ENCODE assay signal across 31 cellular contexts in genomic region chr4:141126769-141127168, GRCh38. TPM values are rescaled to one million over a fixed set of nuclear protein-coding genes. Genes with fewer than 3 reads are reported as not detected.
DNase-seq lines count a peak whose midpoint lies in the region; ATAC-seq, FAIRE-seq and TF ChIP-seq lines count a peak whose summit lies in the region.
"Had no signal": no experiment of that assay in that cellular context is flagged by ENCODE, and none has a peak within 500 bp of the region (broad histone marks: within the 10 kb centered on the region; RNA-seq: fewer than 3 reads in every experiment).

No MANE protein-coding gene starts in this region.

- WGBS in SK-N-SH (ENCODE audit: low lambda C conversion rate): 74% methylated on average over 4 of the region's 4 CpGs
- WGBS in GM12878 (ENCODE audit: insufficient coverage, insufficient replicate concordance, low lambda C conversion rate, missing lambda C conversion rate): 21% methylated on average over 4 of the region's 4 CpGs
- WGBS in mesendoderm (ENCODE audit: extremely low coverage, insufficient coverage, low lambda C conversion rate): no CpG with 5 or more reads among the region's 4 CpGs

- CTCF ChIA-PET in SK-N-SH (lab: Yijun Ruan, JAX): interaction anchor here (1.2 kb wide), 1 partner anchor 222 kb away, joined by 4 read pairs; no protein-coding TSS in a partner anchor
- CTCF ChIA-PET in GM12878 (lab: Yijun Ruan, JAX): interaction anchor here (0.9 kb wide), 1 partner anchor 18 kb away, joined by 3 read pairs; no protein-coding TSS in a partner anchor

- no peaks in the 10 kb centered on the region for H3K9me2 ChIP-seq in SK-N-SH

- RAD21 ChIA-PET in GM12878 (lab: Charles Lee; ENCODE audit: unreplicated experiment): interaction anchor here (1.1 to 1.5 kb wide), 2 partner anchors 243 to 269 kb away, joined by 3 read pairs; no protein-coding TSS in a partner anchor

- H2AK5ac ChIP-seq in mesendoderm (ENCODE audit: low read length): no peak overlapping the region

- POLR2A ChIA-PET in SK-N-SH (lab: Yijun Ruan, JAX) (no interaction called here), GM12878 (lab: Charles Lee) (no interaction called here)

- no peak for TF ChIP-seq POLR2A in GM12878 (IDR thresholded peaks at IDR 0.05; ENCODE audit: low read depth, low read length)

- TF ChIP-seq EP300 in SK-N-SH (IDR thresholded peaks at IDR 0.05; ENCODE audit: borderline replicate concordance in 1 of 2, low read depth in 1 of 2, low read length in 1 of 2): no peak
- no peak for TF ChIP-seq EP300 in GM12878 (IDR thresholded peaks at IDR 0.05; ENCODE audit: borderline replicate concordance in 1 of 2, control insufficient read depth in 1 of 2, low read depth in 2 of 2, low read length in 2 of 2)

- no peak for ATAC-seq in SK-N-SH treated with all-trans-retinoic acid at 6 μM for 48 hours
- no peak for ATAC-seq in GM12878
- ATAC-seq: effector memory CD8-positive, alpha-beta T cell; gastrocnemius medialis; lower lobe of right lung; mucosa of descending colon; stimulated activated naive B cell treated with anti-CD40 and anti-IgM and Interleukin-4, amounts not matched to agents 10 μg/mL and 1 μg/mL and 100 μg/mL, for 72 hours had no signal

- H4K8ac ChIP-seq in mesendoderm (ENCODE audit: low read depth, low read length): no peak overlapping the region

- H2AFZ ChIP-seq in SK-N-SH (ENCODE audit: low read depth) (no peak overlapping the region), GM12878 (ENCODE audit: control insufficient read depth, low read depth, low read length) (no peak overlapping the region)

- peaks cover 4% of the 10 kb centered on the region for H3F3A ChIP-seq in SK-N-SH (replicated peaks; ENCODE audit: insufficient read depth)

- H3K27ac ChIP-seq in SK-N-SH (ENCODE audit: low read depth in 2 of 2, low read length in 1 of 2) (no peak overlapping the region), GM12878 (ENCODE audit: control insufficient read depth, insufficient read depth) (no peak overlapping the region), mesendoderm (ENCODE audit: low read depth, low read length) (no peak overlapping the region)
- H3K27ac ChIP-seq: colonic mucosa, gastrocnemius medialis, lower lobe of right lung, ovary, suprapubic skin had no signal

- no peak overlapping the region for H3K4me3 ChIP-seq in SK-N-SH (ENCODE audit: low read depth in 2 of 2, low read length in 1 of 2)
- H3K4me3 ChIP-seq in GM12878: no peak overlapping the region
- H3K4me3 ChIP-seq in mesendoderm (ENCODE audit: low read length): no peak overlapping the region
- H3K4me3 ChIP-seq: colonic mucosa, gastrocnemius medialis, lower lobe of right lung, mucosa of descending colon, ovary, right atrium auricular region, suprapubic skin had no signal

- peaks cover 53% of the 10 kb centered on the region for H4K20me1 ChIP-seq in SK-N-SH (ENCODE audit: insufficient read depth)
- H4K20me1 ChIP-seq in GM12878 (ENCODE audit: control insufficient read depth, insufficient read depth): no peaks in the 10 kb centered on the region

- H2BK5ac ChIP-seq in mesendoderm (ENCODE audit: low read length): no peak overlapping the region

- no TSS peak for BruUV-seq in GM12878 (replicated peaks; lab: Mats Ljungman, UMichigan)

- FAIRE-seq in GM12878 (lab: Jason Lieb, UNC): no peak
- FAIRE-seq: bronchial epithelial cell, islet of Langerhans had no signal

- intact Hi-C loops in GM12878 (cut with micrococcal nuclease; ENCODE audit: unreplicated experiment) (no loop called here), head of caudate nucleus (cut with DNase I) (no loop called here)

- H3K4me1 ChIP-seq in SK-N-SH (ENCODE audit: control insufficient read depth in 1 of 2, insufficient read depth in 2 of 2, low read depth in 1 of 2, low read length in 1 of 2) (peaks cover 19 to 32% of the 10 kb centered on the region in 2 experiments; a peak in 3 of 4 replicates), GM12878 (ENCODE audit: control insufficient read depth, insufficient read depth, low read length) (no peaks in the 10 kb centered on the region), mesendoderm (ENCODE audit: control insufficient read depth, low read depth, low read length) (peaks cover 2% of the 10 kb centered on the region)
- H3K4me1 ChIP-seq: colonic mucosa had no signal

- SMC1A ChIA-PET in GM12878 (lab: Charles Lee; ENCODE audit: uncharacterized antibody, unreplicated experiment): no interaction called here

- H3K9ac ChIP-seq in SK-N-SH (no peak overlapping the region), GM12878 (ENCODE audit: control insufficient read depth, insufficient read depth, low read length) (no peak overlapping the region), mesendoderm (ENCODE audit: low read length) (no peak overlapping the region)

- no peaks in the 10 kb centered on the region for H3K27me3 ChIP-seq in SK-N-SH (ENCODE audit: insufficient read depth)
- H3K27me3 ChIP-seq in GM12878 (replicated peaks in 1 of 2; ENCODE audit: control insufficient read depth in 2 of 2, insufficient read depth in 2 of 2, low read length in 1 of 2): peaks cover 2 to 7% of the 10 kb centered on the region in 2 experiments
- H3K27me3 ChIP-seq in mesendoderm (ENCODE audit: insufficient read depth, low read length, poor library complexity): no peaks in the 10 kb centered on the region
- H3K27me3 ChIP-seq: colonic mucosa, gastrocnemius medialis, ovary, right atrium auricular region, suprapubic skin had no signal

- no peaks in the 10 kb centered on the region for H3K79me1 ChIP-seq in mesendoderm (ENCODE audit: low read length)

- TF ChIP-seq RAD21 in SK-N-SH (IDR thresholded peaks at IDR 0.05; ENCODE audit: low read length) (no peak), GM12878 (IDR thresholded peaks at IDR 0.05; ENCODE audit: insufficient read depth, low read depth, low read length) (no peak)

- H4K5ac ChIP-seq in mesendoderm (ENCODE audit: low read length): no peak overlapping the region

- in situ Hi-C loops in GM12878 (cut with MboI): loop anchor here (5.0 kb wide), 1 partner anchor 264 kb away; no protein-coding TSS in a partner anchor

- H3K23ac ChIP-seq in mesendoderm (ENCODE audit: low read length): no peak overlapping the region

- no peaks in the 10 kb centered on the region for H3K9me3 ChIP-seq in SK-N-SH
- no peaks in the 10 kb centered on the region for H3K9me3 ChIP-seq in GM12878 (replicated peaks; ENCODE audit: control insufficient read depth, insufficient read depth, low read length)
- H3K9me3 ChIP-seq: colonic mucosa, gastrocnemius medialis, lower lobe of right lung, mucosa of descending colon, ovary, right atrium auricular region, suprapubic skin had no signal

- H3K36me3 ChIP-seq in SK-N-SH (replicated peaks in 1 of 2; ENCODE audit: control insufficient read depth in 1 of 2, insufficient read depth in 2 of 2, low read length in 1 of 2) (no peaks in the 10 kb centered on the region), GM12878 (ENCODE audit: control insufficient read depth in 2 of 2, insufficient read depth in 2 of 2, low read length in 1 of 2) (no peaks in the 10 kb centered on the region), mesendoderm (ENCODE audit: control insufficient read depth, insufficient read depth, low read length) (no peaks in the 10 kb centered on the region)
- H3K36me3 ChIP-seq: colonic mucosa, gastrocnemius medialis, lower lobe of right lung, ovary, right atrium auricular region, suprapubic skin had no signal

- no peak overlapping the region for H2BK120ac ChIP-seq in mesendoderm (ENCODE audit: low read depth, low read length)

- no peak overlapping the region for H3K56ac ChIP-seq in mesendoderm (ENCODE audit: low read length)

- peaks cover 100% of the 10 kb centered on the region for H3K79me2 ChIP-seq in SK-N-SH (ENCODE audit: insufficient read depth)
- no peaks in the 10 kb centered on the region for H3K79me2 ChIP-seq in GM12878 (ENCODE audit: control insufficient read depth, insufficient read depth, low read length)
- H3K79me2 ChIP-seq in mesendoderm (ENCODE audit: control insufficient read depth, insufficient read depth, low read length): no peaks in the 10 kb centered on the region

- TF ChIP-seq CTCF in SK-N-SH (IDR thresholded peaks at IDR 0.05) (no peak), GM12878 (IDR thresholded peaks at IDR 0.05 in 2 of 3, conservative IDR thresholded peaks at IDR 0.05 in 1 of 3; ENCODE audit: control insufficient read depth in 2 of 3, extremely low read depth in 1 of 3, insufficient read depth in 1 of 3, low read depth in 3 of 3, low read length in 3 of 3) (no peak)

- no peak overlapping the region for H3K18ac ChIP-seq in mesendoderm (ENCODE audit: low read length)

- DNase-seq in SK-N-SH (no peak), MV-4-11 (lab: John Stamatoyannopoulos, UW) (peak; percentile 81), GM12878 (ENCODE audit: low read depth, low spot score) (no peak), dermis blood vessel endothelial cell (no peak), mesendoderm (no peak), head of caudate nucleus (no peak)
- DNase-seq: activated CD4-positive, alpha-beta T cell treated with anti-CD3 and anti-CD28 coated beads for 4 hours; activated naive CD4-positive, alpha-beta T cell treated with Interleukin-2 at 50 U/mL for 16 hours; activated T-cell treated with anti-CD3 and anti-CD28 coated beads, Interleukin-2, amount 50 U/mL, for 48 hours; amniotic stem cell; colonic mucosa; effector memory CD8-positive, alpha-beta T cell; gastrocnemius medialis; GF-D8; H9; hypothalamus; Kasumi-1; lower lobe of right lung; mucosa of descending colon; NCI-H1092 treated with DMSO at 0.1 percent for 48 hours; NCI-H187 treated with DMSO at 0.1 percent for 48 hours; NCI-H510A; ovary; stimulated activated CD4-positive, alpha-beta T cell treated with anti-CD3 and anti-CD28 coated beads, Interleukin-4, amount 100 ng/mL, for 24 hours; stimulated activated naive B cell treated with anti-CD40 and anti-IgM and Interleukin-4, amounts not matched to agents 10 μg/mL and 1 μg/mL and 100 μg/mL, for 72 hours; T-helper 2 cell had no signal

- no peak overlapping the region for H3K4ac ChIP-seq in mesendoderm (ENCODE audit: low read depth, low read length)

- H3K4me2 ChIP-seq in SK-N-SH: peak overlapping the region; percentile 7; the same call in 1 of the 2 replicates
- H3K4me2 ChIP-seq in GM12878 (ENCODE audit: control insufficient read depth, insufficient read depth): no peak overlapping the region
- H3K4me2 ChIP-seq in mesendoderm (ENCODE audit: low read length): no peak overlapping the region

- no peak overlapping the region for H2BK15ac ChIP-seq in mesendoderm (replicated peaks; ENCODE audit: low read depth)

RNA-seq across cellular contexts. Expression of gene RNF150, which starts 6.5 kb away (rescaled TPM):
- polyA plus RNA-seq in SK-N-SH (2012; rRNA removed): 5.8 and 8.8 TPM in 2 replicates
- polyA plus RNA-seq in SK-N-SH (2012; cell fraction: cytosol; rRNA removed): 7.7 and 8.0 TPM in 2 replicates
- 17.7 and 23.3 TPM in 2 replicates for polyA plus RNA-seq in SK-N-SH (2012; cell fraction: nucleus; rRNA removed)
- total RNA-seq in GM12878 (2013; cell fraction: nucleolus; rRNA removed): 1.9 and 2.0 TPM in 2 replicates
- 0.06 TPM in 1 of 2 replicates, not detected in the other for total RNA-seq in GM12878 (2014; rRNA removed)
- total RNA-seq in GM12878 (2014; rRNA removed; fragmentation: Illumina TruSeq; extraction: Trizol): not detected in 2 replicates
- 0.03 TPM in 1 of 2 replicates, not detected in the other for total RNA-seq in GM12878 (2021)
- not detected for polyA plus RNA-seq in GM12878 (2011; ENCODE audit: low read depth)
- polyA plus RNA-seq in GM12878 (2011; rRNA removed): 2.0 and 2.3 TPM in 2 replicates
- polyA plus RNA-seq in GM12878 (2011; cell fraction: cytosol; rRNA removed): 1.6 and 2.6 TPM in 2 replicates
- 4.7 and 5.0 TPM in 2 replicates for polyA plus RNA-seq in GM12878 (2011; cell fraction: nucleus; rRNA removed)
- polyA plus RNA-seq in GM12878 (2012): not detected in 2 replicates
- polyA plus RNA-seq in GM12878 (2014; fragmentation: Illumina TruSeq; extraction: Trizol): 0.01 TPM in 1 of 2 replicates, not detected in the other
- polyA plus RNA-seq in GM12878 (2014; fragmentation: Nextera tagmentation; extraction: Ambion mirVana): not detected
- 0.01 TPM in 1 of 2 replicates, not detected in the other for polyA plus RNA-seq in GM12878 (2014; rRNA removed)
- polyA plus RNA-seq in GM12878 (2016; fragmentation: Nextera tagmentation; extraction: Ambion mirVana): not detected
- polyA minus RNA-seq in GM12878 (2011; rRNA and poly(A)+ RNA removed): 4.5 and 8.6 TPM in 2 replicates
- 1.1 and 1.5 TPM in 2 replicates for polyA minus RNA-seq in GM12878 (2011; cell fraction: cytosol; rRNA and poly(A)+ RNA removed)
- 3.4 and 5.7 TPM in 2 replicates for polyA minus RNA-seq in GM12878 (2011; cell fraction: nucleus; rRNA and poly(A)+ RNA removed)
- total RNA-seq in dermis blood vessel endothelial cell: 0.17 and 0.23 TPM in 2 replicates
- 2.5 TPM for polyA plus RNA-seq in mesendoderm (2013, experiment 1 of 2)
- 2.5 TPM for polyA plus RNA-seq in mesendoderm (2013, experiment 2 of 2)
